1 cellular context compared by ENCODE assay signal in genomic region chr2:219471476-219472371, GRCh38.
TF ChIP-seq lines count a peak whose summit lies in the region.

No MANE protein-coding gene starts in this region.

TF ChIP-seq in HepG2, 621 proteins besides CTCF, POLR2A, EP300 and RAD21:
- TF ChIP-seq THAP11 (CRISPR knock-in tag; IDR thresholded peaks at IDR 0.05), result no peak
- TF ChIP-seq MTA1 (CRISPR knock-in tag; IDR thresholded peaks at IDR 0.05; ENCODE audit: borderline replicate concordance), result 0 out of 2 replicates have a peak, but pooled peaks have one; percentile 16
- no peak for TF ChIP-seq MAX (IDR thresholded peaks at IDR 0.05)
- TF ChIP-seq ZNF276 (CRISPR knock-in tag; IDR thresholded peaks at IDR 0.05; ENCODE audit: low read depth), result no peak
TF ChIP-seq in HepG2: peak in this region for 1.
